19 cellular contexts compared by ENCODE assay signal in the genomic region with DNA sequence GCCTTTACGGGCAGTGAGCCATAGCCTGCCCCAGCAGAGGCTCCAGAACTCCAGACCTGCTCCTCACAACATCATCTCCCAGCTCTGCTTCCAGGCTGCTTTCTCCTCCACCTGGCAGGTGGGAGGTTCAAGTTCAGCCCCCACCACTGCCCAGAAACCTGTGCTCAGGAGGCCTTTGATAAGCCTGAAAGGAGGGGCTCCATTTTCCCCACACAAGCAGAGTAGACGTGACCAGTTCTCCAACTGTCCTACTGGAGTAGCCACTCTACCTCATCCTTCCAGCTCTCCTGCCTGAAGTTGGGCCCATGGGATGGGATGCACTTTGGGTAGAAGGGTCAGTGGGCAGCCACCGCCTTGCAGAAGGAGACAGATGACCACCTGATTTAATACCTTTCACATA. TPM values are rescaled to one million over a fixed set of nuclear protein-coding genes. Genes with fewer than 3 reads are reported as not detected.
DNase-seq lines count a peak whose midpoint lies in the region; TF ChIP-seq lines count a peak whose summit lies in the region.
"Had no signal": no experiment of that assay in that cellular context is flagged by ENCODE, and none has a peak within 500 bp of the region (broad histone marks: within the 10 kb centered on the region; RNA-seq: fewer than 3 reads in every experiment).

No MANE protein-coding gene starts in this region.

- H3K36me3 ChIP-seq in cardiac muscle cell (no peaks in the 10 kb centered on the region), uterus (no peaks in the 10 kb centered on the region), esophagus muscularis mucosa (peaks cover 0 to 8% (median 5%) of the 10 kb centered on the region in 4 donors)
- H3K36me3 ChIP-seq: MG63 had no signal

- DNase-seq in cardiac muscle cell (ENCODE audit: low read depth in 1 of 2, low spot score in 1 of 2): no peak
- DNase-seq in cardiac septum (ENCODE audit: low spot score): no peak
- DNase-seq in glutamatergic neuron: no peak
- peak; percentile 22 for DNase-seq in posterior vena cava (ENCODE audit: low spot score)
- DNase-seq in uterus: no peak
- no peak for DNase-seq in stimulated activated CD8-positive, alpha-beta memory T cell treated with anti-CD3 and anti-CD28 coated beads, Interleukin-4, amount 100 ng/mL, for 48 hours
- no peak for DNase-seq in cerebellar cortex (ENCODE audit: low spot score)
- DNase-seq in esophagus muscularis mucosa (ENCODE audit: extremely low spot score): no peak
- DNase-seq: 8988T; CD4-positive, alpha-beta memory T cell; DMS79; H9; Karpas-422; NCI-H1092 treated with DMSO at 0.1 percent for 48 hours; NCI-H1694; NCI-H2107; NCI-H226; NCI-H526 treated with DMSO at 0.1 percent for 48 hours had no signal

- peaks cover 17% of the 10 kb centered on the region for H3K4me1 Mint-ChIP-seq in glutamatergic neuron (ENCODE audit: low read depth, unreplicated experiment)
- H3K4me1 Mint-ChIP-seq: CD4-positive, alpha-beta memory T cell had no signal

- peaks cover 9% of the 10 kb centered on the region for H3K27me3 Mint-ChIP-seq in glutamatergic neuron (ENCODE audit: unreplicated experiment)

- H3K36me3 Mint-ChIP-seq in glutamatergic neuron (ENCODE audit: unreplicated experiment): peaks cover 7% of the 10 kb centered on the region
- H3K36me3 Mint-ChIP-seq: CD4-positive, alpha-beta memory T cell had no signal

- H3K4me3 Mint-ChIP-seq in glutamatergic neuron (ENCODE audit: unreplicated experiment): no peak overlapping the region
- H3K4me3 Mint-ChIP-seq: CD4-positive, alpha-beta memory T cell; H9 had no signal

- no peak for TF ChIP-seq EP300 in esophagus muscularis mucosa (IDR thresholded peaks at IDR 0.05)

- peak overlapping the region; percentile 4 for H3K27ac Mint-ChIP-seq in glutamatergic neuron (ENCODE audit: unreplicated experiment)
- H3K27ac Mint-ChIP-seq: CD4-positive, alpha-beta memory T cell; H9 had no signal

- intact Hi-C loops in cardiac septum (cut with DNase I) (no loop called here), posterior vena cava (cut with DNase I) (loop anchor here (10.0 kb wide), 2 partner anchors 56 to 486 kb away; a partner anchor contains a TSS), uterus (cut with DNase I; ENCODE audit: low total_unique reads) (loop anchor here (10.0 kb wide), 1 partner anchor 486 kb away; no protein-coding TSS in a partner anchor), esophagus muscularis mucosa (cut with DNase I) (loop anchor here (10.0 kb wide), 1 partner anchor 486 kb away; no protein-coding TSS in a partner anchor)

- TF ChIP-seq POLR2A in uterus (IDR thresholded peaks at IDR 0.05): no peak
- TF ChIP-seq POLR2A in esophagus muscularis mucosa (IDR thresholded peaks at IDR 0.05; ENCODE audit: low read depth): no peak

- no peaks in the 10 kb centered on the region for H3K27me3 ChIP-seq in cardiac muscle cell
- H3K27me3 ChIP-seq in uterus: no peaks in the 10 kb centered on the region
- H3K27me3 ChIP-seq in esophagus muscularis mucosa: no peaks in the 10 kb centered on the region
- H3K27me3 ChIP-seq: MG63 had no signal

- no peak for TF ChIP-seq CTCF in cardiac muscle cell (IDR thresholded peaks at IDR 0.05; ENCODE audit: low read depth, low read length)
- TF ChIP-seq CTCF in glutamatergic neuron (IDR thresholded peaks at IDR 0.05; ENCODE audit: partially characterized antibody, unreplicated experiment): no peak
- no peak for TF ChIP-seq CTCF in uterus (IDR thresholded peaks at IDR 0.05)
- TF ChIP-seq CTCF in esophagus muscularis mucosa (IDR thresholded peaks at IDR 0.05): no peak

- no peaks in the 10 kb centered on the region for H3K9me3 ChIP-seq in cardiac muscle cell (ENCODE audit: low read depth)
- no peaks in the 10 kb centered on the region for H3K9me3 ChIP-seq in uterus
- H3K9me3 ChIP-seq in esophagus muscularis mucosa: no peaks in the 10 kb centered on the region
- H3K9me3 ChIP-seq: MG63 had no signal

- peak overlapping the region; percentile 8 for H3K27ac ChIP-seq in cardiac muscle cell
- peak overlapping the region; percentile 51 to 58 for H3K27ac ChIP-seq in uterus
- H3K27ac ChIP-seq in esophagus muscularis mucosa (replicated peaks in 1 of 4): peak overlapping the region in 2 of 4 donors; percentile 0 to 61

- H3K4me1 ChIP-seq in cardiac muscle cell (ENCODE audit: low read depth) (peaks cover 39% of the 10 kb centered on the region), uterus (peaks cover 3 to 14% of the 10 kb centered on the region in 2 donors), esophagus muscularis mucosa (peaks cover 45 to 53% (median 51%) of the 10 kb centered on the region in 4 donors)

- 72% methylated on average over 3 of the region's 3 CpGs for WGBS in esophagus muscularis mucosa

- H3K9me3 Mint-ChIP-seq in glutamatergic neuron (ENCODE audit: unreplicated experiment): peaks cover 4% of the 10 kb centered on the region
- H3K9me3 Mint-ChIP-seq: CD4-positive, alpha-beta memory T cell had no signal

- H3K4me3 ChIP-seq in cardiac muscle cell: no peak overlapping the region
- H3K4me3 ChIP-seq in uterus: no peak overlapping the region
- H3K4me3 ChIP-seq in esophagus muscularis mucosa: no peak overlapping the region

RNA-seq across cellular contexts. Expression of a gene that starts 53.3 kb away (rescaled TPM):
- total RNA-seq in cardiac muscle cell (6.4 and 9.6 TPM in 2 replicates), cardiac septum (8.1 TPM), glutamatergic neuron (ENCODE audit: unreplicated experiment) (75.0 TPM), posterior vena cava (10 to 100 TPM; 20.5 to 20.8 TPM), uterus (10 to 100 TPM in 2 of 4 donors, 1 to 10 TPM in 2; 4.9 to 32.0 (median 16.0) TPM), esophagus muscularis mucosa (10 to 100 TPM; 16.4 to 24.5 (median 22.2) TPM)
- 7.2 and 8.3 TPM in 2 replicates for polyA plus RNA-seq in cardiac muscle cell
